ENCODE assay signal across 26 cellular contexts in the genomic region with DNA sequence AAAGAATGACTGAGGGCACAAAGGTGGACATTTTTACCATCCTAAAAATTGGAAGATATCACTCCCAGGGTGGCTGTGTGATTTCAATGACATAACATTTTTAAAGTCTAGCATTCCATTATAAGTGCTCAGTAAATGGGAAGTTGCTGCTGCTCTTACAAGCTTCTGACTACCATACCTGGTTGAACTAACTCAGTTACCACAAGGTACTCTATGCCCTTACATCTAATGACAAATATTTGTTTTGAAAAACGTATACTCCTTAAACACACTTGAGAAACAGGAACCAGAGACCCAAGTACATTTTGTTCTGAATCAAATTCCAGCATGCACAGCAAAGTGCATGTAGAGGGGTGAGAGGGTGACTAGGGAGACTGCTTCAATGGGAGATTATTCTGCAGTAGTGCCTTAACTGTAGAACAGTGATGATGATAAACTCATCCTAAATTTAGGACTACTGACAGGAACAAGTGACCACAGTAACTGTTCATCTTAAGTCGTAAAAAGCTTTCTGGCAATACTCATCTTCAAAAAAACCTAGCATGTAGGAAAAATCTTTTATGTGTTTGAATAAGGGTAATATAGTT.
DNase-seq lines count a peak whose midpoint lies in the region; ATAC-seq and TF ChIP-seq lines count a peak whose summit lies in the region.
"Had no signal": no experiment of that assay in that cellular context is flagged by ENCODE, and none has a peak within 500 bp of the region (broad histone marks: within the 10 kb centered on the region; RNA-seq: fewer than 3 reads in every experiment).

No MANE protein-coding gene starts in this region.

- no peak overlapping the region for H2BK5ac ChIP-seq in mesendoderm (ENCODE audit: low read length)

- peaks cover 25% of the 10 kb centered on the region for H3K4me1 ChIP-seq in mesendoderm (ENCODE audit: control insufficient read depth, low read depth, low read length)

- H3K27ac ChIP-seq in 22Rv1 (peak overlapping the region; percentile 31), mesendoderm (ENCODE audit: low read depth, low read length) (no peak overlapping the region)
- H3K27ac ChIP-seq: colonic mucosa had no signal

- POLR2A ChIA-PET in WTC11 (lab: Charles Lee): no interaction called here

- H3K36me3 ChIP-seq in mesendoderm (ENCODE audit: control insufficient read depth, insufficient read depth, low read length): no peaks in the 10 kb centered on the region
- H3K36me3 ChIP-seq: colonic mucosa, thyroid gland had no signal

- H4K5ac ChIP-seq in mesendoderm (ENCODE audit: low read length): no peak overlapping the region

- CTCF ChIA-PET in WTC11 (lab: Charles Lee): interaction anchor here (1.2 kb wide), 1 partner anchor 11 kb away, joined by 3 read pairs; no protein-coding TSS in a partner anchor

- peaks cover 18% of the 10 kb centered on the region for H3K79me1 ChIP-seq in mesendoderm (ENCODE audit: low read length)

- H3K27me3 ChIP-seq in mesendoderm (ENCODE audit: insufficient read depth, low read length, poor library complexity): no peaks in the 10 kb centered on the region
- H3K27me3 ChIP-seq: colonic mucosa, thyroid gland had no signal

- H3K4me3 Mint-ChIP-seq in WTC11: no peak overlapping the region
- H3K4me3 Mint-ChIP-seq: activated T-cell treated with anti-CD3 and anti-CD28 coated beads, Interleukin-2, amount 50 U/mL, for 72 hours; brain; endodermal cell; nephron; stimulated activated naive B cell treated with anti-CD40 and anti-IgM and Interleukin-4, amounts not matched to agents 10 μg/mL and 1 μg/mL and 100 μg/mL, for 72 hours had no signal

- ATAC-seq in WTC11: no peak
- ATAC-seq in left colon: peak; percentile 15
- ATAC-seq in GM21528 (IDR thresholded peaks at IDR 0.05; ENCODE audit: low FRiP score, unreplicated experiment): no peak
- no peak for ATAC-seq in HG02884 (IDR thresholded peaks at IDR 0.05; ENCODE audit: unreplicated experiment)
- no peak for ATAC-seq in HG03097 (IDR thresholded peaks at IDR 0.05; ENCODE audit: low FRiP score, unreplicated experiment)
- ATAC-seq: SK-N-SH treated with all-trans-retinoic acid at 6 μM for 48 hours had no signal

- H3K27ac Mint-ChIP-seq in WTC11: peak overlapping the region; percentile 56
- H3K27ac Mint-ChIP-seq: endodermal cell, nephron had no signal

- no peak overlapping the region for H3K4me3 ChIP-seq in mesendoderm (ENCODE audit: low read length)
- H3K4me3 ChIP-seq: colonic mucosa, thyroid gland had no signal

- H2BK15ac ChIP-seq in mesendoderm (replicated peaks; ENCODE audit: low read depth): no peak overlapping the region

- intact Hi-C loops in left colon (cut with DNase I, micrococcal nuclease): loop anchor here in 1 of 2 donors (10.0 kb wide), 1 partner anchor 65 kb away; no protein-coding TSS in a partner anchor

- no peak overlapping the region for H3K23ac ChIP-seq in mesendoderm (ENCODE audit: low read length)

- H3K4me2 ChIP-seq in mesendoderm (ENCODE audit: low read length): no peak overlapping the region

- no peak overlapping the region for H3K18ac ChIP-seq in mesendoderm (ENCODE audit: low read length)

- no peaks in the 10 kb centered on the region for H3K9me3 Mint-ChIP-seq in WTC11
- H3K9me3 Mint-ChIP-seq: activated T-cell treated with anti-CD3 and anti-CD28 coated beads, Interleukin-2, amount 50 U/mL, for 72 hours; brain; endodermal cell; immature natural killer cell; nephron; stimulated activated naive B cell treated with anti-CD40 and anti-IgM and Interleukin-4, amounts not matched to agents 10 μg/mL and 1 μg/mL and 100 μg/mL, for 72 hours had no signal

- peaks cover 88% of the 10 kb centered on the region for H3K79me2 ChIP-seq in mesendoderm (ENCODE audit: control insufficient read depth, insufficient read depth, low read length)

- no peaks in the 10 kb centered on the region for H3K36me3 Mint-ChIP-seq in WTC11
- H3K36me3 Mint-ChIP-seq: immature natural killer cell had no signal

- no peak overlapping the region for H4K8ac ChIP-seq in mesendoderm (ENCODE audit: low read depth, low read length)

- H3K4ac ChIP-seq in mesendoderm (ENCODE audit: low read depth, low read length): no peak overlapping the region

- H3K27me3 Mint-ChIP-seq in WTC11 (ENCODE audit: low read depth): no peaks in the 10 kb centered on the region
- H3K27me3 Mint-ChIP-seq: brain; stimulated activated naive B cell treated with anti-CD40 and anti-IgM and Interleukin-4, amounts not matched to agents 10 μg/mL and 1 μg/mL and 100 μg/mL, for 72 hours had no signal

- TF ChIP-seq CTCF in 22Rv1 (IDR thresholded peaks at IDR 0.05): no peak
- no peak for TF ChIP-seq CTCF in WTC11 (IDR thresholded peaks at IDR 0.05)

- no peak overlapping the region for H2BK120ac ChIP-seq in mesendoderm (ENCODE audit: low read depth, low read length)

- no CpG with 5 or more reads among the region's 2 CpGs for WGBS in mesendoderm (ENCODE audit: extremely low coverage, insufficient coverage, low lambda C conversion rate)

- DNase-seq in DMS53 treated with DMSO at 0.1 percent for 48 hours (lab: John Stamatoyannopoulos, UW; ENCODE audit: unreplicated experiment): peak; percentile 23
- no peak for DNase-seq in WTC11 (ENCODE audit: low spot score)
- DNase-seq in left colon: no peak
- no peak for DNase-seq in mesendoderm
- DNase-seq: activated CD4-positive, CD25-positive, alpha-beta regulatory T cell treated with anti-CD3 and anti-CD28 coated beads, Interleukin-2, amount 50 U/mL, for 72 hours; activated CD8-positive, alpha-beta memory T cell treated with anti-CD3 and anti-CD28 coated beads for 24 hours; activated T-cell treated with anti-CD3 and anti-CD28 coated beads, Interleukin-2, amount 50 U/mL, for 72 hours; DMS79; endodermal cell; head of caudate nucleus; immature natural killer cell; NCI-H1092; NCI-H2081; NCI-H446 treated with DMSO at 0.1 percent for 48 hours; stimulated activated CD4-positive, alpha-beta T cell treated with anti-CD3 and anti-CD28 coated beads, Interleukin-2, amount 100 ng/mL, for 24 hours; stimulated activated naive B cell treated with anti-CD40 and anti-IgM and Interleukin-4, amounts not matched to agents 10 μg/mL and 1 μg/mL and 100 μg/mL, for 72 hours; T-helper 9 cell; thyroid gland had no signal

- H3K56ac ChIP-seq in mesendoderm (ENCODE audit: low read length): no peak overlapping the region

- no peak overlapping the region for H2AK5ac ChIP-seq in mesendoderm (ENCODE audit: low read length)

- no peak overlapping the region for H3K9ac ChIP-seq in mesendoderm (ENCODE audit: low read length)

- peaks cover 77% of the 10 kb centered on the region for H3K4me1 Mint-ChIP-seq in WTC11

TF ChIP-seq in WTC11, 78 proteins besides CTCF, POLR2A, EP300 and RAD21:
- TF ChIP-seq CDX4 (CRISPR knock-in tag; IDR thresholded peaks at IDR 0.05; ENCODE audit: borderline replicate concordance) (no peak), HMGA2 (CRISPR knock-in tag; IDR thresholded peaks at IDR 0.05) (no peak)
